33 cellular contexts compared by ENCODE assay signal in the genomic region with DNA sequence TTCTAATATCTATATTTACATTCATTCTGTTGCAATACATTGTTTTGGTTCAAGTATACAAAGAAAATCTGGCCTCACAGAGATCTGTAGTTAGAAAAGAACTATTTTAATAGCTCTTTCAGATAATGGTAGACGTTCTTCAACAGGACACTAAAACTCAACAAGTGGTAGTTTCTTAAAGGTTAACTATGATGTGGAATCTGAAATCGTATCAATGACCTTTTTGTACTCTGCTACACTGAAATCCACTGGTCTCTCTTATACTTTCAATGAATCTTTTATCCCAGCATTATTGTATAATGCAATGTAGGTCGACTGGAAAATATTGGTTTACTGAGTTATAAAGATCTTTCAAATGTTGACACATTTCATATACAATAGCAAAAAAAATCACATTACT. TPM values are rescaled to one million over a fixed set of nuclear protein-coding genes. Genes with fewer than 3 reads are reported as not detected.
"Had no signal": no experiment of that assay in that cellular context is flagged by ENCODE, and none has a peak within 500 bp of the region (broad histone marks: within the 10 kb centered on the region; RNA-seq: fewer than 3 reads in every experiment).

No MANE protein-coding gene starts in this region.

- H3K27me3 Mint-ChIP-seq: activated CD4-positive, alpha-beta memory T cell treated with anti-CD3 and anti-CD28 coated beads, Interleukin-2, amount 10 ng/mL, durations not matched to agents 7 days and 5 days; activated CD4-positive, alpha-beta T cell treated with anti-CD3 and anti-CD28 coated beads for 36 hours; activated CD4-positive, alpha-beta T cell treated with anti-CD3 and anti-CD28 coated beads, Interleukin-2, amount 10 ng/mL, durations not matched to agents 7 days and 5 days; activated naive CD4-positive, alpha-beta T cell treated with anti-CD3 and anti-CD28 coated beads, Interleukin-2, amount 10 ng/mL, durations not matched to agents 7 days and 5 days; activated naive CD8-positive, alpha-beta T cell treated with anti-CD3 and anti-CD28 coated beads, Interleukin-2, amount 10 ng/mL, durations not matched to agents 7 days and 5 days; central memory CD8-positive, alpha-beta T cell; effector memory CD8-positive, alpha-beta T cell had no signal

- H3K4me1 ChIP-seq: ascending aorta, esophagus muscularis mucosa, foreskin keratinocyte had no signal

- H3K36me3 ChIP-seq: ascending aorta, brain microvascular endothelial cell, esophagus muscularis mucosa, gastroesophageal sphincter, heart right ventricle had no signal

- H3K4me3 Mint-ChIP-seq: activated CD4-positive, alpha-beta memory T cell treated with anti-CD3 and anti-CD28 coated beads, Interleukin-2, amount 10 ng/mL, durations not matched to agents 7 days and 5 days; activated CD4-positive, alpha-beta T cell treated with anti-CD3 and anti-CD28 coated beads for 36 hours; activated CD4-positive, alpha-beta T cell treated with anti-CD3 and anti-CD28 coated beads, Interleukin-2, amount 10 ng/mL, durations not matched to agents 7 days and 5 days; activated naive CD4-positive, alpha-beta T cell treated with anti-CD3 and anti-CD28 coated beads, Interleukin-2, amount 10 ng/mL, durations not matched to agents 7 days and 5 days; activated naive CD8-positive, alpha-beta T cell treated with anti-CD3 and anti-CD28 coated beads, Interleukin-2, amount 10 ng/mL, durations not matched to agents 7 days and 5 days; activated T-cell treated with anti-CD3 and anti-CD28 coated beads, Interleukin-2, amount 50 U/mL, for 24 hours; activated T-cell treated with anti-CD3 and anti-CD28 coated beads, Interleukin-2, amount 50 U/mL, for 72 hours; central memory CD8-positive, alpha-beta T cell; effector memory CD8-positive, alpha-beta T cell had no signal

- ATAC-seq: activated CD4-positive, alpha-beta T cell treated with anti-CD3 and anti-CD28 coated beads for 36 hours; activated naive CD4-positive, alpha-beta T cell treated with anti-CD3 and anti-CD28 coated beads, Interleukin-2, amount 50 U/mL, for 72 hours; activated T-cell treated with anti-CD3 and anti-CD28 coated beads, Interleukin-2, amount 50 U/mL, for 72 hours; effector memory CD8-positive, alpha-beta T cell; foreskin keratinocyte; gastroesophageal sphincter; heart right ventricle had no signal

- H3K9me3 Mint-ChIP-seq: activated CD4-positive, alpha-beta memory T cell treated with anti-CD3 and anti-CD28 coated beads, Interleukin-2, amount 10 ng/mL, durations not matched to agents 7 days and 5 days; activated CD4-positive, alpha-beta T cell treated with anti-CD3 and anti-CD28 coated beads, Interleukin-2, amount 10 ng/mL, durations not matched to agents 7 days and 5 days; activated naive CD4-positive, alpha-beta T cell treated with anti-CD3 and anti-CD28 coated beads, Interleukin-2, amount 10 ng/mL, durations not matched to agents 7 days and 5 days; activated naive CD4-positive, alpha-beta T cell treated with anti-CD3 and anti-CD28 coated beads, Interleukin-2, amount 50 U/mL, for 72 hours; activated naive CD8-positive, alpha-beta T cell treated with anti-CD3 and anti-CD28 coated beads, Interleukin-2, amount 10 ng/mL, durations not matched to agents 7 days and 5 days; activated T-cell treated with anti-CD3 and anti-CD28 coated beads, Interleukin-2, amount 50 U/mL, for 24 hours; activated T-cell treated with anti-CD3 and anti-CD28 coated beads, Interleukin-2, amount 50 U/mL, for 72 hours; central memory CD8-positive, alpha-beta T cell; effector memory CD8-positive, alpha-beta T cell had no signal

- H3K4me1 Mint-ChIP-seq: activated CD4-positive, alpha-beta memory T cell treated with anti-CD3 and anti-CD28 coated beads, Interleukin-2, amount 10 ng/mL, durations not matched to agents 7 days and 5 days; activated CD4-positive, alpha-beta T cell treated with anti-CD3 and anti-CD28 coated beads for 36 hours; activated naive CD4-positive, alpha-beta T cell treated with anti-CD3 and anti-CD28 coated beads, Interleukin-2, amount 10 ng/mL, durations not matched to agents 7 days and 5 days; activated naive CD8-positive, alpha-beta T cell treated with anti-CD3 and anti-CD28 coated beads, Interleukin-2, amount 10 ng/mL, durations not matched to agents 7 days and 5 days had no signal

- H3K27me3 ChIP-seq: ascending aorta, brain microvascular endothelial cell, esophagus muscularis mucosa, foreskin keratinocyte, gastroesophageal sphincter, heart right ventricle had no signal

- H3K9me3 ChIP-seq: ascending aorta, esophagus muscularis mucosa, gastroesophageal sphincter, heart right ventricle had no signal

- H3K27ac ChIP-seq: ascending aorta, brain microvascular endothelial cell, coronary artery, esophagus muscularis mucosa, foreskin keratinocyte, gastroesophageal sphincter, heart right ventricle had no signal

- DNase-seq: activated CD4-positive, alpha-beta memory T cell treated with anti-CD3 and anti-CD28 coated beads, Interleukin-2, amount 10 ng/mL, durations not matched to agents 7 days and 5 days; activated CD4-positive, alpha-beta T cell treated with anti-CD3 and anti-CD28 coated beads for 36 hours; activated CD4-positive, alpha-beta T cell treated with anti-CD3 and anti-CD28 coated beads, Interleukin-2, amount 10 ng/mL, durations not matched to agents 7 days and 5 days; activated CD4-positive, alpha-beta T cell treated with anti-CD3 and anti-CD28 coated beads, Interleukin-2, amount 50 U/mL, for 4 hours; activated CD4-positive, CD25-positive, alpha-beta regulatory T cell; activated CD4-positive, CD25-positive, alpha-beta regulatory T cell treated with anti-CD3 and anti-CD28 coated beads, Interleukin-2, amount 50 U/mL, for 72 hours; activated CD8-positive, alpha-beta memory T cell treated with anti-CD3 and anti-CD28 coated beads, Interleukin-2, amount 50 U/mL, for 48 hours; activated gamma-delta T cell; activated naive CD4-positive, alpha-beta T cell; activated naive CD4-positive, alpha-beta T cell treated with anti-CD3 and anti-CD28 coated beads, Interleukin-2, amount 10 ng/mL, durations not matched to agents 7 days and 5 days; activated naive CD8-positive, alpha-beta T cell treated with anti-CD3 and anti-CD28 coated beads, Interleukin-2, amount 10 ng/mL, durations not matched to agents 7 days and 5 days; activated T-cell treated with anti-CD3 and anti-CD28 coated beads for 4 hours; activated T-cell treated with anti-CD3 and anti-CD28 coated beads, Interleukin-2, amount 50 U/mL, for 24 hours; activated T-cell treated with anti-CD3 and anti-CD28 coated beads, Interleukin-2, amount 50 U/mL, for 72 hours; brain microvascular endothelial cell; dermis blood vessel endothelial cell; effector CD4-positive, alpha-beta T cell; effector memory CD8-positive, alpha-beta T cell; erythroblast; foreskin keratinocyte; heart right ventricle; T-helper 2 cell had no signal

- H3K27ac Mint-ChIP-seq: activated CD4-positive, alpha-beta memory T cell treated with anti-CD3 and anti-CD28 coated beads, Interleukin-2, amount 10 ng/mL, durations not matched to agents 7 days and 5 days; activated CD4-positive, alpha-beta T cell treated with anti-CD3 and anti-CD28 coated beads for 36 hours; activated CD4-positive, alpha-beta T cell treated with anti-CD3 and anti-CD28 coated beads, Interleukin-2, amount 10 ng/mL, durations not matched to agents 7 days and 5 days; activated naive CD4-positive, alpha-beta T cell treated with anti-CD3 and anti-CD28 coated beads, Interleukin-2, amount 10 ng/mL, durations not matched to agents 7 days and 5 days; activated naive CD4-positive, alpha-beta T cell treated with anti-CD3 and anti-CD28 coated beads, Interleukin-2, amount 50 U/mL, for 72 hours; activated naive CD8-positive, alpha-beta T cell treated with anti-CD3 and anti-CD28 coated beads, Interleukin-2, amount 10 ng/mL, durations not matched to agents 7 days and 5 days; activated T-cell treated with anti-CD3 and anti-CD28 coated beads, Interleukin-2, amount 50 U/mL, for 24 hours; activated T-cell treated with anti-CD3 and anti-CD28 coated beads, Interleukin-2, amount 50 U/mL, for 72 hours; effector memory CD8-positive, alpha-beta T cell had no signal

- H3K4me3 ChIP-seq: ascending aorta, coronary artery, esophagus muscularis mucosa, gastroesophageal sphincter, heart right ventricle had no signal

- H3K36me3 Mint-ChIP-seq: activated naive CD4-positive, alpha-beta T cell treated with anti-CD3 and anti-CD28 coated beads, Interleukin-2, amount 50 U/mL, for 72 hours; activated naive CD8-positive, alpha-beta T cell treated with anti-CD3 and anti-CD28 coated beads, Interleukin-2, amount 10 ng/mL, durations not matched to agents 7 days and 5 days had no signal

- FAIRE-seq: bronchial epithelial cell had no signal

RNA-seq across cellular contexts. Expression of a gene that starts 23.8 kb away (rescaled TPM):
- total RNA-seq: activated CD4-positive, alpha-beta memory T cell treated with anti-CD3 and anti-CD28 coated beads, Interleukin-2, amount 10 ng/mL, durations not matched to agents 7 days and 5 days; activated CD4-positive, alpha-beta T cell treated with anti-CD3 and anti-CD28 coated beads for 36 hours; activated naive CD4-positive, alpha-beta T cell treated with anti-CD3 and anti-CD28 coated beads, Interleukin-2, amount 50 U/mL, for 72 hours; ascending aorta; bronchial epithelial cell; cardiac septum; dermis blood vessel endothelial cell; gastroesophageal sphincter had no signal

RNA-seq across cellular contexts. Expression of a gene that starts 31.6 kb away (rescaled TPM):
- total RNA-seq: activated CD4-positive, alpha-beta memory T cell treated with anti-CD3 and anti-CD28 coated beads, Interleukin-2, amount 10 ng/mL, durations not matched to agents 7 days and 5 days; activated CD4-positive, alpha-beta T cell treated with anti-CD3 and anti-CD28 coated beads for 36 hours; activated CD4-positive, alpha-beta T cell treated with anti-CD3 and anti-CD28 coated beads, Interleukin-2, amount 10 ng/mL, durations not matched to agents 7 days and 5 days; activated naive CD4-positive, alpha-beta T cell treated with anti-CD3 and anti-CD28 coated beads, Interleukin-2, amount 50 U/mL, for 72 hours; activated naive CD8-positive, alpha-beta T cell treated with anti-CD3 and anti-CD28 coated beads, Interleukin-2, amount 10 ng/mL, durations not matched to agents 7 days and 5 days; activated T-cell treated with anti-CD3 and anti-CD28 coated beads, Interleukin-2, amount 50 U/mL, for 72 hours; ascending aorta; bronchial epithelial cell; cardiac septum; cerebellum; dermis blood vessel endothelial cell; esophagus muscularis mucosa; foreskin keratinocyte; gastroesophageal sphincter; glomerular endothelial cell; heart right ventricle; T-helper 1 cell treated with Interleukin-12 subunit alpha and Interleukin-12 subunit beta and Interleukin-4 antibody, amounts not matched to agents 30 ng/mL and 1 ng/mL, for 36 hours had no signal
- polyA plus RNA-seq: foreskin keratinocyte, heart right ventricle had no signal
